In the genomic region with DNA sequence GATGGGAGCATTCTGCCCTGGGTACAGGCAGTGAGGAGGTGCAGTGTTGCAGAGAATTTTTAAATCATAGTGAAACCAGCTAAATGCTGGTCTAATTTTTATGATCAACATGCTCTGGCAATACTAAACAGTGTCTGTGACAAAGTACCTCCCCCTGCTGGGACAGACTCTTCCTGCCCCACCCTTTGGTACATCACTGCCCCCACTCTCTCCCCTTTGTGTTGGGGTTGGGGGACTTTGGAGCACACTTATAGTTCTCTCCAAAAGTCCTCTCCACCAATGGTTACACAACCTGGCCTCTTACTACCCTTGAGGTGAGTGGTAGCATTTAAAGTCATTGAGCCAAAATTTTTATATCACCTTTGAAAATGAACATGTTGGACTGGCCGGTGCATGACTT, we compare ENCODE assay signal across 9 cellular contexts. TPM values are rescaled to one million over a fixed set of nuclear protein-coding genes. Genes with fewer than 3 reads are reported as not detected.
"Had no signal": no experiment of that assay in that cellular context is flagged by ENCODE, and none has a peak within 500 bp of the region (broad histone marks: within the 10 kb centered on the region; RNA-seq: fewer than 3 reads in every experiment).

No MANE protein-coding gene starts in this region.

- FAIRE-seq: G401.6, GM12878, GM12891, GM12892, GM18507, GM19239 had no signal

- DNase-seq: GDM1, GF-D8 had no signal

- H3K4me3 ChIP-seq: GM12878 had no signal

RNA-seq across cellular contexts. Expression of gene GUCA2B, which starts 48.2 kb away (rescaled TPM):
- total RNA-seq: G401, GM12878 had no signal
- polyA plus RNA-seq: GM12878 had no signal

RNA-seq across cellular contexts. Expression of gene GUCA2A, which starts 59.5 kb away (rescaled TPM):
- total RNA-seq: G401, GM12878 had no signal
- polyA plus RNA-seq: GM12878 had no signal
